11 cellular contexts compared by ENCODE assay signal in genomic region chr10:77835669-77836086, GRCh38.
A peak's percentile ranks its signal among the peaks of the same experiment; 100 is the strongest.
DNase-seq lines count a peak whose midpoint lies in the region; ATAC-seq, FAIRE-seq and TF ChIP-seq lines count a peak whose summit lies in the region.
"Had no signal": no experiment of that assay in that cellular context is flagged by ENCODE, and none has a peak within 500 bp of the region (broad histone marks: within the 10 kb centered on the region; RNA-seq: fewer than 3 reads in every experiment).

No MANE protein-coding gene starts in this region.

- 67 to 82% methylated on average over 14 of the region's 14 CpGs for WGBS in lung, 2 donors

- peaks cover 12% of the 10 kb centered on the region for H3K36me3 ChIP-seq in breast epithelium
- peaks cover 0 to 24% of the 10 kb centered on the region in 2 donors for H3K36me3 ChIP-seq in lung (ENCODE audit: control insufficient read depth in 2 of 2, insufficient read depth in 2 of 2, low read length in 2 of 2)
- H3K36me3 ChIP-seq: MG63 had no signal

- ATAC-seq in lung (ENCODE audit: insufficient read depth, low FRiP score) = no peak
- no peak for ATAC-seq in HG03108 (IDR thresholded peaks at IDR 0.05; ENCODE audit: unreplicated experiment)

- no peak overlapping the region for H3K4me3 ChIP-seq in breast epithelium
- no peak overlapping the region for H3K4me3 ChIP-seq in lung
- H3K4me3 ChIP-seq: MG63 had no signal

- peak overlapping the region; percentile 73 for H3K27ac ChIP-seq in 22Rv1
- H3K27ac ChIP-seq in breast epithelium = peak overlapping the region; percentile 63
- peak overlapping the region; percentile 67 to 71 for H3K27ac ChIP-seq in lung (ENCODE audit: low read depth in 1 of 2, low read length in 1 of 2)

- H3K9me3 ChIP-seq in breast epithelium = no peaks in the 10 kb centered on the region
- no peaks in the 10 kb centered on the region for H3K9me3 ChIP-seq in lung (ENCODE audit: control insufficient read depth in 2 of 2, insufficient read depth in 1 of 2, low read length in 1 of 2)
- H3K9me3 ChIP-seq: MG63 had no signal

- DNase-seq in Daoy (ENCODE audit: low read depth) (peak; percentile 51), breast epithelium (ENCODE audit: low spot score in 2 of 2) (no peak), lung (ENCODE audit: low spot score) (no peak), GM12892 (ENCODE audit: insufficient read length) (no peak), CD1c-positive myeloid dendritic cell (ENCODE audit: extremely low spot score) (no peak)
- no peak for DNase-seq in activated effector memory CD4-positive, alpha-beta T cell treated with anti-CD3 and anti-CD28 coated beads, Interleukin-2, amount 50 U/mL, for 16 hours
- DNase-seq: C1 segment of cervical spinal cord, MG63, NCI-H524 had no signal

- FAIRE-seq in GM12892 (lab: Jason Lieb, UNC) = no peak

- H3K27me3 ChIP-seq in breast epithelium (no peaks in the 10 kb centered on the region), lung (ENCODE audit: control insufficient read depth, insufficient read depth) (no peaks in the 10 kb centered on the region)
- H3K27me3 ChIP-seq: MG63 had no signal

- TF ChIP-seq POLR2A in breast epithelium (IDR thresholded peaks at IDR 0.05) (no peak), GM12892 (IDR thresholded peaks at IDR 0.05; ENCODE audit: low read depth, low read length) (no peak)

- intact Hi-C loops in breast epithelium (cut with DNase I; ENCODE audit: low total_unique reads) = no loop called here

- no peaks in the 10 kb centered on the region for H3K4me1 ChIP-seq in breast epithelium
- H3K4me1 ChIP-seq in lung (ENCODE audit: control insufficient read depth in 2 of 2, insufficient read depth in 2 of 2, low read length in 2 of 2) = peaks cover 0 to 8% of the 10 kb centered on the region in 2 donors

- TF ChIP-seq CTCF in 22Rv1 (IDR thresholded peaks at IDR 0.05) (no peak), breast epithelium (IDR thresholded peaks at IDR 0.05) (no peak), lung (IDR thresholded peaks at IDR 0.05; ENCODE audit: control extremely low read depth, extremely low read depth) (no peak)
